Comparison of ENCODE assay signal across 23 cellular contexts in the genomic region with DNA sequence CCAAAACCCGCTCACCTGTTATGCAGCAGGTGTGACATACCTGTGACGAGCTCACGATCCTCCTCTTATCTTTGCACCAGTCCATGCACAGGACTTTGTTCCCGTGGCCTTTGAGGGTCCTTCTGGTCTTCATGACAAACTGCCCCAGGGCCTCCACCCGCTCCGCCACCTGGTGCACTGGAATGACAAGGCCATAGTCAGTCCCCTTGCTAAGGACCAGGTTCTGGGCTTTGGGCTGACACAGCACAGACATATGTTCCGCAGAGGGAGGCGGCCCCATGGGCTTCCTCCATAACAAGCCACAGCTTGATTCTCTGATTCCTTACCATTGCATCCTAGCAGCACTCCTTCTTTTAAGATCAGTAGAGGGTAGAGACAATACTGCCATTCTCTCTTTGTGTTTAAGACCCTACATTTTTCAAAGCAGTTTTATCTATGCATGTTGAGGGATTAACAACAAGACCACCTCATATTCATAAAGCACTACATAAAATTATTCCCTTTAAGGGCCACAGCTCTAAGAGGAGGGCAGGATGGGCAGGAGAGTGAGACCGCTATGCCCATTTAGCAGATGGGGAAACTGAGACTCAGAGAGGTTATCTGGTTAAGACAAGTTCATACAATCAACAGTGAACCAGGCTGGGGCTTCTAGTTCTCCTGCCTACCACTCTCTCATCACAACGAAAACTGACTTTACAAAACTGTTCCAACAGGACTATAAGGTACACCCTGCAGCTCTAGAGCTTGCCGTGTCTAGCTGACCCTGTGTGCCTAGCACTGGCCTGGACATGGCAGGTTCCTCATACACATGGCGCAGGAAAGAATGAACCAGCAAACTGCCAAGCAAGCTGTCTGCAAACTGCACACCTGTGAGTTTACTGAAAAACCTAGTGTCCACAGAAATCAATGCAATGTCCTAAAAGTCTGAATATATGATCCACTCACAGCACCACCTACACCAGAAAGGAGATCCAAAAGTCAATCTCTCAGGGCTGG. TPM values are rescaled to one million over a fixed set of nuclear protein-coding genes. Genes with fewer than 3 reads are reported as not detected.
DNase-seq lines count a peak whose midpoint lies in the region; ATAC-seq, FAIRE-seq and TF ChIP-seq lines count a peak whose summit lies in the region.
"Had no signal": no experiment of that assay in that cellular context is flagged by ENCODE, and none has a peak within 500 bp of the region (broad histone marks: within the 10 kb centered on the region; RNA-seq: fewer than 3 reads in every experiment).

No MANE protein-coding gene starts in this region.

- H3K4me1 Mint-ChIP-seq in activated CD8-positive, alpha-beta memory T cell treated with anti-CD3 and anti-CD28 coated beads, Interleukin-2, amount 10 ng/mL, durations not matched to agents 7 days and 5 days, result peaks cover 3% of the 10 kb centered on the region
- H3K4me1 Mint-ChIP-seq in progenitor cell of endocrine pancreas (ENCODE audit: low read depth), result peaks cover 30% of the 10 kb centered on the region

- no peak overlapping the region for H2AFZ ChIP-seq in K562 (ENCODE audit: low read depth, low read length)

- TF ChIP-seq CTCF in K562 (IDR thresholded peaks at IDR 0.05 in 2 of 3, conservative IDR thresholded peaks at IDR 0.05 in 1 of 3; ENCODE audit: insufficient read depth in 2 of 3, low read depth in 1 of 3, low read length in 3 of 3) (no peak), progenitor cell of endocrine pancreas (IDR thresholded peaks at IDR 0.05; ENCODE audit: unreplicated experiment) (no peak), brain microvascular endothelial cell (IDR thresholded peaks at IDR 0.05; ENCODE audit: low read depth, low read length, missing control alignments) (no peak)

- no peak overlapping the region for H3K27ac Mint-ChIP-seq in activated CD8-positive, alpha-beta memory T cell treated with anti-CD3 and anti-CD28 coated beads, Interleukin-2, amount 10 ng/mL, durations not matched to agents 7 days and 5 days
- peak overlapping the region; percentile 22 for H3K27ac Mint-ChIP-seq in progenitor cell of endocrine pancreas
- H3K27ac Mint-ChIP-seq: CD14-positive monocyte had no signal

- H3K9ac ChIP-seq in K562 (ENCODE audit: insufficient read depth in 1 of 2, low read depth in 2 of 2, low read length in 2 of 2), result no peak overlapping the region

- intact Hi-C loops in K562 (cut with micrococcal nuclease), result no loop called here

- no peaks in the 10 kb centered on the region for H3K9me3 ChIP-seq in K562 (replicated peaks; ENCODE audit: control insufficient read depth, insufficient read depth, low read depth, low read length)
- H3K9me3 ChIP-seq: A549 had no signal

- no TSS peak for BruUV-seq in K562 (replicated peaks; lab: Mats Ljungman, UMichigan)

- no peaks in the 10 kb centered on the region for H3K4me1 ChIP-seq in K562 (replicated peaks in 1 of 2; ENCODE audit: control insufficient read depth in 2 of 2, insufficient read depth in 2 of 2, low read length in 2 of 2)
- H3K4me1 ChIP-seq: A549 had no signal

- H3K27me3 Mint-ChIP-seq in activated CD8-positive, alpha-beta memory T cell treated with anti-CD3 and anti-CD28 coated beads, Interleukin-2, amount 10 ng/mL, durations not matched to agents 7 days and 5 days, result no peaks in the 10 kb centered on the region
- H3K27me3 Mint-ChIP-seq in progenitor cell of endocrine pancreas, result no peaks in the 10 kb centered on the region

- TF ChIP-seq RAD21 in K562 (CRISPR knock-in tag; conservative IDR thresholded peaks at IDR 0.05 in 1 of 2, IDR thresholded peaks at IDR 0.05 in 1 of 2), result no peak

- WGBS in K562 (ENCODE audit: insufficient coverage, low coverage, missing lambda C conversion rate), result 2% methylated on average over 12 of the region's 12 CpGs

- no peak overlapping the region for H3K4me3 ChIP-seq in K562
- H3K4me3 ChIP-seq in brain microvascular endothelial cell (ENCODE audit: low read depth, low read length), result no peak overlapping the region
- H3K4me3 ChIP-seq: A549 had no signal

- H3K9me3 Mint-ChIP-seq in activated CD8-positive, alpha-beta memory T cell treated with anti-CD3 and anti-CD28 coated beads, Interleukin-2, amount 10 ng/mL, durations not matched to agents 7 days and 5 days (ENCODE audit: low read depth), result no peaks in the 10 kb centered on the region
- no peaks in the 10 kb centered on the region for H3K9me3 Mint-ChIP-seq in progenitor cell of endocrine pancreas (ENCODE audit: low read depth)
- H3K9me3 Mint-ChIP-seq: CD14-positive monocyte had no signal

- H3K36me3 ChIP-seq in K562 (ENCODE audit: control insufficient read depth, insufficient read depth, low read length) (no peaks in the 10 kb centered on the region), brain microvascular endothelial cell (replicated peaks) (peaks cover 4% of the 10 kb centered on the region)

- no peaks in the 10 kb centered on the region for H4K20me1 ChIP-seq in K562 (replicated peaks; ENCODE audit: control insufficient read depth, insufficient read depth, low read length)

- DNase-seq in activated CD8-positive, alpha-beta memory T cell treated with anti-CD3 and anti-CD28 coated beads, Interleukin-2, amount 50 U/mL, for 48 hours, result peak; percentile 37
- DNase-seq in activated CD8-positive, alpha-beta memory T cell treated with anti-CD3 and anti-CD28 coated beads, Interleukin-2, amount 10 ng/mL, durations not matched to agents 7 days and 5 days, result no peak
- DNase-seq in G401 (ENCODE audit: low spot score) (peak; percentile 60), K562 (ENCODE audit: extremely low read depth in 1 of 4, low spot score in 3 of 4) (no peak), progenitor cell of endocrine pancreas (ENCODE audit: low spot score, unreplicated experiment) (no peak), GDM1 (lab: John Stamatoyannopoulos, UW) (no peak), brain microvascular endothelial cell (no peak), DMS 273 treated with DMSO at 0.1 percent for 48 hours (lab: John Stamatoyannopoulos, UW) (no peak)
- DNase-seq: DND-41; GF-D8; Karpas-422; MM.1S; NCI-H1092 treated with DMSO at 0.1 percent for 48 hours; NCI-H1694 treated with DMSO at 0.1 percent for 48 hours; NCI-H2107; NCI-H2227 treated with DMSO at 0.1 percent for 48 hours; NK-92 treated with Interleukin-12 subunit alpha and Interleukin-12 subunit beta, amount 100 ng/mL, for 24 hours; SW 1271 had no signal

- H3K4me3 Mint-ChIP-seq in activated CD8-positive, alpha-beta memory T cell treated with anti-CD3 and anti-CD28 coated beads, Interleukin-2, amount 10 ng/mL, durations not matched to agents 7 days and 5 days, result no peak overlapping the region
- H3K4me3 Mint-ChIP-seq in progenitor cell of endocrine pancreas (ENCODE audit: low read depth), result no peak overlapping the region
- H3K4me3 Mint-ChIP-seq: CD14-positive monocyte had no signal

- in situ Hi-C loops in G401 (cut with HindIII; ENCODE audit: low sequenced_read_pairs), result no loop called here
- in situ Hi-C loops in K562 (cut with MboI), result no loop called here
- in situ Hi-C loops in brain microvascular endothelial cell (cut with HindIII; ENCODE audit: low pct_ligation_motif_present, low sequenced_read_pairs), result no loop called here

- no peaks in the 10 kb centered on the region for H3K79me2 ChIP-seq in K562 (ENCODE audit: control insufficient read depth, insufficient read depth, low read length)

- no peak for FAIRE-seq in K562 (lab: Jason Lieb, UNC)
- FAIRE-seq: A549, GM12892, H1 had no signal

- ATAC-seq in activated CD8-positive, alpha-beta memory T cell treated with anti-CD3 and anti-CD28 coated beads, Interleukin-2, amount 10 ng/mL, durations not matched to agents 7 days and 5 days, result no peak
- ATAC-seq in K562, result no peak; the same call in 1 of the 3 replicates
- ATAC-seq: A549 had no signal

- POLR2A ChIA-PET in K562 (lab: Yijun Ruan, JAX), result interaction anchor here (0.6 to 1.5 kb wide), 3 partner anchors 25 to 259 kb away, joined by 3 to 5 read pairs (median 3); a partner anchor contains a TSS

- no peak overlapping the region for H3K4me2 ChIP-seq in K562 (ENCODE audit: insufficient read depth, low read length)
- H3K4me2 ChIP-seq: A549 had no signal

- no peaks in the 10 kb centered on the region for H3K9me1 ChIP-seq in K562 (ENCODE audit: control insufficient read depth, insufficient read depth, low read length)

- H3K36me3 Mint-ChIP-seq in activated CD8-positive, alpha-beta memory T cell treated with anti-CD3 and anti-CD28 coated beads, Interleukin-2, amount 10 ng/mL, durations not matched to agents 7 days and 5 days, result peaks cover 2% of the 10 kb centered on the region
- H3K36me3 Mint-ChIP-seq in progenitor cell of endocrine pancreas (ENCODE audit: insufficient read depth), result peaks cover 18% of the 10 kb centered on the region

- H3K27ac ChIP-seq in K562 (ENCODE audit: extremely low read depth, low read depth, low read length) (no peak overlapping the region), brain microvascular endothelial cell (no peak overlapping the region)
- H3K27ac ChIP-seq: A549 had no signal

- TF ChIP-seq EP300 in K562 (IDR thresholded peaks at IDR 0.05; ENCODE audit: low read length), result no peak

- CTCF ChIA-PET in activated CD8-positive, alpha-beta memory T cell treated with anti-CD3 and anti-CD28 coated beads, Interleukin-2, amount 10 ng/mL, durations not matched to agents 7 days and 5 days (lab: Charles Lee), result interaction anchor here (0.5 to 2.5 kb wide), 5 partner anchors 9 to 100 kb away, joined by 3 to 5 read pairs (median 3); no protein-coding TSS in a partner anchor
- CTCF ChIA-PET in K562 (lab: Yijun Ruan, JAX; ENCODE audit: low intra/inter-chr PET ratio), result no interaction called here

- no peak for TF ChIP-seq POLR2A in K562 (conservative IDR thresholded peaks at IDR 0.05)

- H3K27me3 ChIP-seq in K562 (ENCODE audit: control insufficient read depth in 2 of 2, insufficient read depth in 2 of 2, low read length in 2 of 2) (peaks cover 35 to 68% of the 10 kb centered on the region in 2 experiments), brain microvascular endothelial cell (replicated peaks) (no peaks in the 10 kb centered on the region)

RNA-seq across cellular contexts. Expression of a gene that starts 37.0 kb away (rescaled TPM):
- 10 to 100 TPM; 27.9 to 39.5 TPM for total RNA-seq in activated CD8-positive, alpha-beta memory T cell treated with anti-CD3 and anti-CD28 coated beads, Interleukin-2, amount 10 ng/mL, durations not matched to agents 7 days and 5 days
- total RNA-seq in G401 (2014; rRNA removed; shearing (Covaris generic)), result 37.1 and 50.7 TPM in 2 replicates
- 1.4 and 1.9 TPM in 2 replicates for total RNA-seq in K562 (2011; cell fraction: chromatin; rRNA removed; ENCODE audit: low replicate concordance)
- 0.92 and 1.2 TPM in 2 replicates for total RNA-seq in K562 (2011; cell fraction: nucleolus; rRNA removed)
- total RNA-seq in K562 (2011; cell fraction: nucleoplasm; rRNA removed), result 2.1 and 2.2 TPM in 2 replicates
- total RNA-seq in K562 (2014; rRNA removed), result 0.77 and 2.5 TPM in 2 replicates
- 0.64 and 0.84 TPM in 2 replicates for total RNA-seq in K562 (2014; rRNA removed; fragmentation: Illumina TruSeq; extraction: Trizol)
- 0.11 and 0.98 TPM in 2 replicates for total RNA-seq in K562 (2015; rRNA removed; fragmentation: Illumina TruSeq; extraction: Trizol)
- total RNA-seq in K562 (2021), result 1.0 and 1.1 TPM in 2 replicates
- polyA plus RNA-seq in K562 (2011; rRNA removed), result 0.70 and 0.79 TPM in 2 replicates
- polyA plus RNA-seq in K562 (2011; cell fraction: cytosol; rRNA removed), result 0.55 and 0.79 TPM in 2 replicates
- polyA plus RNA-seq in K562 (2011; cell fraction: nucleus; rRNA removed), result 0.48 and 0.74 TPM in 2 replicates
- 0.92 and 1.2 TPM in 2 replicates for polyA plus RNA-seq in K562 (2012)
- 0.61 and 0.70 TPM in 2 replicates for polyA plus RNA-seq in K562 (2014; fragmentation: Illumina TruSeq; extraction: Trizol)
- under 1 TPM; 0.14 to 0.32 TPM for polyA plus RNA-seq in K562 (2014; fragmentation: Nextera tagmentation; extraction: Ambion mirVana)
- polyA plus RNA-seq in K562 (2014; rRNA removed), result 0.63 and 2.1 TPM in 2 replicates
- 0.77 and 0.81 TPM in 2 replicates for polyA minus RNA-seq in K562 (2011; rRNA and poly(A)+ RNA removed)
- polyA minus RNA-seq in K562 (2011; cell fraction: cytosol; rRNA and poly(A)+ RNA removed), result 1.0 and 2.4 TPM in 2 replicates
- 0.44 and 1.3 TPM in 2 replicates for polyA minus RNA-seq in K562 (2011; cell fraction: nucleus; rRNA and poly(A)+ RNA removed)
- 54.6 and 56.0 TPM in 2 replicates for total RNA-seq in progenitor cell of endocrine pancreas

RNA-seq across cellular contexts. Expression of a gene that starts 41.6 kb away (rescaled TPM):
- not detected for total RNA-seq in activated CD8-positive, alpha-beta memory T cell treated with anti-CD3 and anti-CD28 coated beads, Interleukin-2, amount 10 ng/mL, durations not matched to agents 7 days and 5 days
- total RNA-seq in G401 (2014; rRNA removed; shearing (Covaris generic)), result not detected in 2 replicates
- total RNA-seq in K562 (2011; cell fraction: chromatin; rRNA removed; ENCODE audit: low replicate concordance), result not detected in 2 replicates
- not detected in 2 replicates for total RNA-seq in K562 (2011; cell fraction: nucleolus; rRNA removed)
- not detected in 2 replicates for total RNA-seq in K562 (2011; cell fraction: nucleoplasm; rRNA removed)
- not detected in 2 replicates for total RNA-seq in K562 (2014; rRNA removed)
- total RNA-seq in K562 (2014; rRNA removed; fragmentation: Illumina TruSeq; extraction: Trizol), result not detected in 2 replicates
- not detected in 2 replicates for total RNA-seq in K562 (2015; rRNA removed; fragmentation: Illumina TruSeq; extraction: Trizol)
- not detected in 2 replicates for total RNA-seq in K562 (2021)
- polyA plus RNA-seq in K562 (2011; rRNA removed), result not detected in 2 replicates
- polyA plus RNA-seq in K562 (2011; cell fraction: cytosol; rRNA removed), result not detected in 2 replicates
- polyA plus RNA-seq in K562 (2011; cell fraction: nucleus; rRNA removed), result not detected in 2 replicates
- polyA plus RNA-seq in K562 (2012), result not detected in 2 replicates
- polyA plus RNA-seq in K562 (2014; fragmentation: Illumina TruSeq; extraction: Trizol), result not detected in 2 replicates
- not detected for polyA plus RNA-seq in K562 (2014; fragmentation: Nextera tagmentation; extraction: Ambion mirVana)
- polyA plus RNA-seq in K562 (2014; rRNA removed), result not detected in 2 replicates
- polyA minus RNA-seq in K562 (2011; rRNA and poly(A)+ RNA removed), result not detected in 2 replicates
- polyA minus RNA-seq in K562 (2011; cell fraction: cytosol; rRNA and poly(A)+ RNA removed), result not detected in 2 replicates
- polyA minus RNA-seq in K562 (2011; cell fraction: nucleus; rRNA and poly(A)+ RNA removed), result not detected in 2 replicates
- 0.46 and 0.60 TPM in 2 replicates for total RNA-seq in progenitor cell of endocrine pancreas
- total RNA-seq: H1, SK-MEL-5 had no signal
- polyA plus RNA-seq: CD14-positive monocyte had no signal

Comparison
In these comparisons a context has a peak if more than half of its experiments do, and no peak if none do; other contexts are left out.
1. DNase-seq: peak in activated CD8-positive, alpha-beta memory T cell treated with anti-CD3 and anti-CD28 coated beads, Interleukin-2, amount 50 U/mL, for 48 hours (single experiment) and G401 (single experiment); none in activated CD8-positive, alpha-beta memory T cell treated with anti-CD3 and anti-CD28 coated beads, Interleukin-2, amount 10 ng/mL, durations not matched to agents 7 days and 5 days (single experiment), K562 (0 of 4), progenitor cell of endocrine pancreas (single experiment), GDM1 (single experiment), brain microvascular endothelial cell (single experiment) and DMS 273 treated with DMSO at 0.1 percent for 48 hours (single experiment).
2. RNA of a gene that starts 37.0 kb away (total RNA-seq): 54.6 to 56.0 TPM in progenitor cell of endocrine pancreas, 37.1 to 50.7 TPM in G401 and 27.9 to 39.5 TPM in activated CD8-positive, alpha-beta memory T cell treated with anti-CD3 and anti-CD28 coated beads, Interleukin-2, amount 10 ng/mL, durations not matched to agents 7 days and 5 days; 0.11 to 2.5 TPM in K562; every median in the first group is over 4 times any median in the second.